20 cellular contexts compared by ENCODE assay signal in the genomic region with DNA sequence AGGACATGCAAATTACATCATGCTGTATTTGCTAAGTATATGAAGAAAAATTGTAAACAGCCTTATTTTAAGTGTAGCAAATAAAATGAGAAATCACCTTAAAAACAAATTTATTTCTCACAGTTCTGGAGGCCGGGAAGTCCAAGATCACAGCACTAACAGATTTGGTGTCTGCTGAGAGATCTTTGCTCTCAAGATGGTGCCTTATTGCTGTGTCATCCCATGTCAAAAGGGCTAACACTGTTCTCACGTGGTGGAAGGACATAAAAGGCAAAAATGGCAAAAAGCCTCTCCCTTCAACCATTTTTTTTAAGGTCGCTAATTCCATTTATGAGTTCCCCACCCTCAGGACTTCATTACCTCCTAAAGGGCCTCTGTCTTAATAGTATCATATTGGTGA. TPM values are rescaled to one million over a fixed set of nuclear protein-coding genes. Genes with fewer than 3 reads are reported as not detected.
DNase-seq lines count a peak whose midpoint lies in the region; ATAC-seq, FAIRE-seq and TF ChIP-seq lines count a peak whose summit lies in the region.
"Had no signal": no experiment of that assay in that cellular context is flagged by ENCODE, and none has a peak within 500 bp of the region (broad histone marks: within the 10 kb centered on the region; RNA-seq: fewer than 3 reads in every experiment).

No MANE protein-coding gene starts in this region.

- POLR2A ChIA-PET in activated CD4-positive, alpha-beta T cell treated with anti-CD3 and anti-CD28 coated beads, Interleukin-2, amount 10 ng/mL, durations not matched to agents 7 days and 5 days (lab: Charles Lee): no interaction called here

- H3K27ac ChIP-seq in prostate gland: no peak overlapping the region
- H3K27ac ChIP-seq: SJCRH30, uterus had no signal

- no peaks in the 10 kb centered on the region for H3K4me1 ChIP-seq in prostate gland (replicated peaks)
- H3K4me1 ChIP-seq: uterus had no signal

- no peak for TF ChIP-seq POLR2A in H54 (IDR thresholded peaks at IDR 0.05; ENCODE audit: low read depth, low read length)
- no peak for TF ChIP-seq POLR2A in prostate gland (IDR thresholded peaks at IDR 0.05)

- H3K27ac Mint-ChIP-seq in activated CD4-positive, alpha-beta T cell treated with anti-CD3 and anti-CD28 coated beads, Interleukin-2, amount 10 ng/mL, durations not matched to agents 7 days and 5 days: peak overlapping the region; percentile 87
- H3K27ac Mint-ChIP-seq in activated T-helper 2 cell treated with anti-CD3 and anti-CD28 coated beads, Interferon-gamma antibody, Interleukin-2, Interleukin-4, amounts not matched to agents 10 μg/mL and 5 μg/mL and 100 μg/mL, durations not matched to agents 14 hours and 24 hours and 36 hours: peak overlapping the region; percentile 97
- peak overlapping the region; percentile 64 for H3K27ac Mint-ChIP-seq in natural killer cell
- H3K27ac Mint-ChIP-seq: activated B cell treated with CpG ODN at 0.5 μM for 24 hours had no signal

- ATAC-seq in natural killer cell (no peak), GM19452 (IDR thresholded peaks at IDR 0.05; ENCODE audit: unreplicated experiment) (no peak)
- ATAC-seq: A549, Panc1 had no signal

- WGBS in prostate gland: 88% methylated on average over 3 of the region's 3 CpGs

- no peaks in the 10 kb centered on the region for H3K9me3 Mint-ChIP-seq in activated CD4-positive, alpha-beta T cell treated with anti-CD3 and anti-CD28 coated beads, Interleukin-2, amount 10 ng/mL, durations not matched to agents 7 days and 5 days
- no peaks in the 10 kb centered on the region for H3K9me3 Mint-ChIP-seq in activated T-helper 2 cell treated with anti-CD3 and anti-CD28 coated beads, Interferon-gamma antibody, Interleukin-2, Interleukin-4, amounts not matched to agents 10 μg/mL and 5 μg/mL and 100 μg/mL, durations not matched to agents 14 hours and 24 hours and 36 hours
- no peaks in the 10 kb centered on the region for H3K9me3 Mint-ChIP-seq in natural killer cell
- H3K9me3 Mint-ChIP-seq: activated B cell treated with CpG ODN at 0.5 μM for 24 hours had no signal

- TF ChIP-seq CTCF in natural killer cell (IDR thresholded peaks at IDR 0.05) (no peak), prostate gland (IDR thresholded peaks at IDR 0.05) (no peak)

- intact Hi-C loops in activated T-helper 2 cell treated with anti-CD3 and anti-CD28 coated beads, Interferon-gamma antibody, Interleukin-2, Interleukin-4, amounts not matched to agents 10 μg/mL and 5 μg/mL and 100 μg/mL, durations not matched to agents 14 hours and 24 hours and 36 hours (cut with micrococcal nuclease): loop anchor here (5.0 kb wide), 3 partner anchors 39 to 231 kb away; partner anchors contain the start of genes PECR and TMEM169
- intact Hi-C loops in natural killer cell (cut with micrococcal nuclease): no loop called here
- intact Hi-C loops in prostate gland (cut with DNase I): no loop called here

- no peak overlapping the region for H3K4me3 Mint-ChIP-seq in activated CD4-positive, alpha-beta T cell treated with anti-CD3 and anti-CD28 coated beads, Interleukin-2, amount 10 ng/mL, durations not matched to agents 7 days and 5 days
- peak overlapping the region; percentile 34 for H3K4me3 Mint-ChIP-seq in activated T-helper 2 cell treated with anti-CD3 and anti-CD28 coated beads, Interferon-gamma antibody, Interleukin-2, Interleukin-4, amounts not matched to agents 10 μg/mL and 5 μg/mL and 100 μg/mL, durations not matched to agents 14 hours and 24 hours and 36 hours (ENCODE audit: low read depth)
- no peak overlapping the region for H3K4me3 Mint-ChIP-seq in natural killer cell
- H3K4me3 Mint-ChIP-seq: activated B cell treated with CpG ODN at 0.5 μM for 24 hours had no signal

- peaks cover 76% of the 10 kb centered on the region for H3K4me1 Mint-ChIP-seq in activated CD4-positive, alpha-beta T cell treated with anti-CD3 and anti-CD28 coated beads, Interleukin-2, amount 10 ng/mL, durations not matched to agents 7 days and 5 days
- peaks cover 53% of the 10 kb centered on the region for H3K4me1 Mint-ChIP-seq in activated T-helper 2 cell treated with anti-CD3 and anti-CD28 coated beads, Interferon-gamma antibody, Interleukin-2, Interleukin-4, amounts not matched to agents 10 μg/mL and 5 μg/mL and 100 μg/mL, durations not matched to agents 14 hours and 24 hours and 36 hours (ENCODE audit: low read depth)
- peaks cover 32 to 41% of the 10 kb centered on the region in 2 donors for H3K4me1 Mint-ChIP-seq in natural killer cell

- H3K9me3 ChIP-seq in prostate gland: no peaks in the 10 kb centered on the region
- H3K9me3 ChIP-seq: A549; BLaER1 treated with 17β-estradiol and CSF1 and Interleukin-3, amounts not matched to agents 10 nM and 100 nM; SJCRH30; uterus had no signal

- H3K27me3 ChIP-seq in prostate gland (replicated peaks; ENCODE audit: insufficient read depth): no peaks in the 10 kb centered on the region
- H3K27me3 ChIP-seq: BLaER1 treated with 17β-estradiol and CSF1 and Interleukin-3, amounts not matched to agents 10 nM and 100 nM; SJCRH30; uterus had no signal

- H3K36me3 ChIP-seq in prostate gland: peaks cover 0 to 13% of the 10 kb centered on the region in 2 donors
- H3K36me3 ChIP-seq: uterus had no signal

- peak; percentile 43 for FAIRE-seq in H54 (lab: Jason Lieb, UNC)
- FAIRE-seq: A549 had no signal

- H3K4me3 ChIP-seq in prostate gland: no peak overlapping the region
- H3K4me3 ChIP-seq: A549; BLaER1 treated with 17β-estradiol and CSF1 and Interleukin-3, amounts not matched to agents 10 nM and 100 nM; SJCRH30; uterus had no signal

- peaks cover 85% of the 10 kb centered on the region for H3K36me3 Mint-ChIP-seq in activated CD4-positive, alpha-beta T cell treated with anti-CD3 and anti-CD28 coated beads, Interleukin-2, amount 10 ng/mL, durations not matched to agents 7 days and 5 days (ENCODE audit: low read depth)
- peaks cover 96% of the 10 kb centered on the region for H3K36me3 Mint-ChIP-seq in activated T-helper 2 cell treated with anti-CD3 and anti-CD28 coated beads, Interferon-gamma antibody, Interleukin-2, Interleukin-4, amounts not matched to agents 10 μg/mL and 5 μg/mL and 100 μg/mL, durations not matched to agents 14 hours and 24 hours and 36 hours (ENCODE audit: low read depth)
- peaks cover 59% of the 10 kb centered on the region for H3K36me3 Mint-ChIP-seq in natural killer cell

- no peaks in the 10 kb centered on the region for H3K27me3 Mint-ChIP-seq in activated CD4-positive, alpha-beta T cell treated with anti-CD3 and anti-CD28 coated beads, Interleukin-2, amount 10 ng/mL, durations not matched to agents 7 days and 5 days
- no peaks in the 10 kb centered on the region for H3K27me3 Mint-ChIP-seq in activated T-helper 2 cell treated with anti-CD3 and anti-CD28 coated beads, Interferon-gamma antibody, Interleukin-2, Interleukin-4, amounts not matched to agents 10 μg/mL and 5 μg/mL and 100 μg/mL, durations not matched to agents 14 hours and 24 hours and 36 hours (ENCODE audit: low read depth)
- H3K27me3 Mint-ChIP-seq in natural killer cell (ENCODE audit: low read depth in 2 of 2): no peaks in the 10 kb centered on the region
- H3K27me3 Mint-ChIP-seq: activated B cell treated with CpG ODN at 0.5 μM for 24 hours had no signal

- CTCF ChIA-PET in activated CD4-positive, alpha-beta T cell treated with anti-CD3 and anti-CD28 coated beads, Interleukin-2, amount 10 ng/mL, durations not matched to agents 7 days and 5 days (lab: Charles Lee): interaction anchor here (1.5 to 3.7 kb wide), 4 partner anchors 12 to 99 kb away, joined by 5 to 19 read pairs (median 9); partner anchors contain the start of gene XRCC5

- no peak for DNase-seq in activated CD4-positive, alpha-beta T cell treated with anti-CD3 and anti-CD28 coated beads, Interleukin-2, amount 10 ng/mL, durations not matched to agents 7 days and 5 days
- no peak for DNase-seq in activated CD4-positive, alpha-beta T cell treated with anti-CD3 and anti-CD28 coated beads for 4 hours
- DNase-seq in H54 (ENCODE audit: insufficient read length, low spot score): no peak
- DNase-seq in activated T-helper 2 cell treated with anti-CD3 and anti-CD28 coated beads, Interferon-gamma antibody, Interleukin-2, Interleukin-4, amounts not matched to agents 10 μg/mL and 5 μg/mL and 100 μg/mL, durations not matched to agents 14 hours and 24 hours and 36 hours (ENCODE audit: low spot score): no peak
- no peak for DNase-seq in natural killer cell
- DNase-seq in NCI-H1436 (lab: John Stamatoyannopoulos, UW): no peak
- no peak for DNase-seq in prostate gland (ENCODE audit: low spot score)
- DNase-seq: activated B cell treated with CpG ODN at 0.5 μM for 24 hours; DMS 273 treated with DMSO at 0.1 percent for 48 hours; effector memory CD4-positive, alpha-beta T cell; KBM-7; kidney glomerular epithelial cell; NCI-H1930; NCI-H446; SJCRH30; uterus had no signal

RNA-seq across cellular contexts. Expression of gene XRCC5, which starts 12.1 kb away (rescaled TPM):
- 100 to 1,000 TPM; 292 to 331 TPM for total RNA-seq in activated CD4-positive, alpha-beta T cell treated with anti-CD3 and anti-CD28 coated beads, Interleukin-2, amount 10 ng/mL, durations not matched to agents 7 days and 5 days
- 452 and 492 TPM in 2 replicates for total RNA-seq in activated T-helper 2 cell treated with anti-CD3 and anti-CD28 coated beads, Interferon-gamma antibody, Interleukin-2, Interleukin-4, amounts not matched to agents 10 μg/mL and 5 μg/mL and 100 μg/mL, durations not matched to agents 14 hours and 24 hours and 36 hours
- total RNA-seq in natural killer cell: 100 to 1,000 TPM; 188 to 220 (median 201) TPM
- total RNA-seq in prostate gland: 100 to 1,000 TPM; 116 to 152 TPM

RNA-seq across cellular contexts. Expression of gene TMEM169, which starts 39.5 kb away (rescaled TPM):
- 1 to 10 TPM; 2.6 to 3.0 TPM for total RNA-seq in activated CD4-positive, alpha-beta T cell treated with anti-CD3 and anti-CD28 coated beads, Interleukin-2, amount 10 ng/mL, durations not matched to agents 7 days and 5 days
- 1.3 and 1.6 TPM in 2 replicates for total RNA-seq in activated T-helper 2 cell treated with anti-CD3 and anti-CD28 coated beads, Interferon-gamma antibody, Interleukin-2, Interleukin-4, amounts not matched to agents 10 μg/mL and 5 μg/mL and 100 μg/mL, durations not matched to agents 14 hours and 24 hours and 36 hours
- total RNA-seq in natural killer cell: 1 to 10 TPM in 1 of 3 donors, under 1 TPM in 2; 0.68 to 1.5 (median 0.98) TPM
- 1 to 10 TPM in 1 of 2 donors, under 1 TPM in 1; 0.80 to 1.1 TPM for total RNA-seq in prostate gland

RNA-seq across cellular contexts. Expression of gene PECR, which starts 39.6 kb away (rescaled TPM):
- 10 to 100 TPM; 29.6 to 31.5 TPM for total RNA-seq in activated CD4-positive, alpha-beta T cell treated with anti-CD3 and anti-CD28 coated beads, Interleukin-2, amount 10 ng/mL, durations not matched to agents 7 days and 5 days
- 11.5 and 15.2 TPM in 2 replicates for total RNA-seq in activated T-helper 2 cell treated with anti-CD3 and anti-CD28 coated beads, Interferon-gamma antibody, Interleukin-2, Interleukin-4, amounts not matched to agents 10 μg/mL and 5 μg/mL and 100 μg/mL, durations not matched to agents 14 hours and 24 hours and 36 hours
- total RNA-seq in natural killer cell (10 to 100 TPM; 15.4 to 25.7 (median 17.5) TPM), prostate gland (10 to 100 TPM in 1 of 2 donors, 1 to 10 TPM in 1; 6.9 to 16.3 TPM)
